In the genomic region with DNA sequence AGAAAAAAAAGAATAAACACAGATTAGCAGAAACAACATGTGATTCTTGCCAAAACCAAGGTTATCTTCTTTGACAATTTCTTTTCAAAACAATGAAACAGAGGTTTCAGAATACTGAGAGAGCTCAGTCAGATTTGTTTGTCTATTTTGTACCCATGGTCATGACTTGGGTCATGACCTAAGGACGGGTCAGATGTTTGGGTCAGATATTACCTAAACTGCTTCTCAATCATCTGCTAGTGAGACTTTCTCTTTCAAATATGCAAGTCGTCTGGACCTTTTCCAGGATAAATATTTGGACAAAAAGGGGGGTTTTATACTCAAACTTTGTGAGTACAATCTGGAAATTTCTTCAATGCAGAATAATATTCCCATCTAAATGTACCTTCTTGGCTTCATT, we compare ENCODE assay signal across 35 cellular contexts.
"Had no signal": no experiment of that assay in that cellular context is flagged by ENCODE, and none has a peak within 500 bp of the region (broad histone marks: within the 10 kb centered on the region; RNA-seq: fewer than 3 reads in every experiment).

No MANE protein-coding gene starts in this region.

- H3K27me3 ChIP-seq: MG63 had no signal

- H3K36me3 ChIP-seq: MG63 had no signal

- H3K27ac ChIP-seq: KMS-11 had no signal

- DNase-seq: Karpas-422, Kasumi-1, MG63, MM.1S, MV-4-11, NCI-H1048, NCI-H1092, NCI-H1092 treated with DMSO at 0.1 percent for 48 hours, NCI-H1105, NCI-H1105 treated with DMSO at 0.1 percent for 48 hours, NCI-H1417, NCI-H1417 treated with DMSO at 0.1 percent for 48 hours, NCI-H1436, NCI-H1436 treated with DMSO at 0.1 percent for 48 hours, NCI-H146, NCI-H1694, NCI-H1694 treated with DMSO at 0.1 percent for 48 hours, NCI-H187, NCI-H187 treated with DMSO at 0.1 percent for 48 hours, NCI-H1930, NCI-H2029, NCI-H2029 treated with DMSO at 0.1 percent for 48 hours, NCI-H2081, NCI-H2081 treated with DMSO at 0.1 percent for 48 hours, NCI-H2107, NCI-H2171, NCI-H2171 treated with DMSO at 0.1 percent for 48 hours, NCI-H2227 treated with DMSO at 0.1 percent for 48 hours, NCI-H226, NCI-H345, NCI-H446, NCI-H446 treated with DMSO at 0.1 percent for 48 hours, NCI-H510A, NCI-H510A treated with DMSO at 0.1 percent for 48 hours had no signal

- H3K9me3 ChIP-seq: MG63 had no signal

- H3K9ac ChIP-seq: KMS-11 had no signal

- H3K4me3 ChIP-seq: MG63 had no signal

- H3K4me2 ChIP-seq: KMS-11 had no signal
